Comparison of ENCODE assay signal across 20 cellular contexts in the genomic region with DNA sequence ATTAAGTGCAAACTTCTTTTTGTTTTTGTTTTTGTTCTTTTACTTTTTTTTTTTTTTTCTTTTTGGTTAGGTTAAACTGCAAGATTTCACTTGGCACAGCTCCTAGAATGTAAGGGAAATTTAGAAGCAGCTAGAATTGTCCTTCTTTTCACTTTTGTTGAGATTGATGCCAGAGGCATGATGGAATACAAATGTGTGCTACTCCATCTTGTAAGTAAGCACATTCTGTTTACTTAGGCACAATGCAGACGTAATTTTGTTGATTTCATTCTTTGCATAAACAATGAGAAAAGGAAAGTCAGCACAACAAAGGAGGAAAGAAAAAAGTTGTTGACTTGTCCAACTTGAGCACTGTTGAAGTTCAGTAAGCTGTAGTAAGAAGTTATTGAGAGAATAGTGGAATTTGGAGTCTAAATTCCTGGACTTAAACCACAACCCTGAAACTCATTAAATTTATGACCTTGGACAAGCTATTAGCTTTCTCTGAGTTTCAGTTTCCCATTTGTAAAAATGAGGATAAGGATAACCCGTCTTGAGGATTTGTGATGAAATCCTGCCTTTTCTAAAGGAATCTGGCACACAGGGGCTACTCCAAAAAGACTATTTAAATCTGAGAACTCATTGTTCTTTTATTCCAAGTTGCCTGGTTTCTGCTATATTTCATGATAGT. TPM values are rescaled to one million over a fixed set of nuclear protein-coding genes. Genes with fewer than 3 reads are reported as not detected.
"Had no signal": no experiment of that assay in that cellular context is flagged by ENCODE, and none has a peak within 500 bp of the region (broad histone marks: within the 10 kb centered on the region; RNA-seq: fewer than 3 reads in every experiment).

No MANE protein-coding gene starts in this region.

- H3K4me1 ChIP-seq: prostate gland, sigmoid colon had no signal

- H3K9me3 Mint-ChIP-seq: activated CD4-positive, alpha-beta memory T cell treated with anti-CD3 and anti-CD28 coated beads for 36 hours had no signal

- H3K4me1 Mint-ChIP-seq: activated CD4-positive, alpha-beta T cell treated with anti-CD3 and anti-CD28 coated beads for 36 hours; activated CD8-positive, alpha-beta memory T cell treated with anti-CD3 and anti-CD28 coated beads, Interleukin-2, amount 10 ng/mL, durations not matched to agents 7 days and 5 days; activated naive CD4-positive, alpha-beta T cell treated with anti-CD3 and anti-CD28 coated beads, Interleukin-2, amount 10 ng/mL, durations not matched to agents 7 days and 5 days; T-helper 17 cell had no signal

- H3K36me3 ChIP-seq: prostate gland, sigmoid colon, WERI-Rb-1 had no signal

- H3K9me3 ChIP-seq: prostate gland, sigmoid colon had no signal

- FAIRE-seq: astrocyte, bronchial epithelial cell, urothelium cell line had no signal

- H3K4me3 Mint-ChIP-seq: activated CD4-positive, alpha-beta memory T cell treated with anti-CD3 and anti-CD28 coated beads for 36 hours; activated CD4-positive, alpha-beta T cell treated with anti-CD3 and anti-CD28 coated beads for 36 hours; activated CD8-positive, alpha-beta memory T cell treated with anti-CD3 and anti-CD28 coated beads, Interleukin-2, amount 10 ng/mL, durations not matched to agents 7 days and 5 days; activated naive CD4-positive, alpha-beta T cell treated with anti-CD3 and anti-CD28 coated beads, Interleukin-2, amount 10 ng/mL, durations not matched to agents 7 days and 5 days; T-helper 17 cell had no signal

- DNase-seq: activated CD4-positive, alpha-beta memory T cell treated with anti-CD3 and anti-CD28 coated beads for 36 hours; activated CD4-positive, alpha-beta T cell treated with anti-CD3 and anti-CD28 coated beads for 36 hours; activated CD8-positive, alpha-beta memory T cell treated with anti-CD3 and anti-CD28 coated beads, Interleukin-2, amount 10 ng/mL, durations not matched to agents 7 days and 5 days; activated naive CD4-positive, alpha-beta T cell treated with anti-CD3 and anti-CD28 coated beads, Interleukin-2, amount 10 ng/mL, durations not matched to agents 7 days and 5 days; activated T-cell treated with anti-CD3 and anti-CD28 coated beads, Interleukin-2, amount 50 U/mL, for 1 hour; dermis blood vessel endothelial cell; erythroblast; hypothalamus; kidney; left ventricle myocardium superior; mesendoderm; sigmoid colon; stimulated activated CD4-positive, alpha-beta T cell treated with anti-CD3 and anti-CD28 coated beads, Interleukin-12 subunit alpha, Interleukin-12 subunit beta, amount 100 ng/mL, for 4 hours; stimulated activated CD4-positive, alpha-beta T cell treated with anti-CD3 and anti-CD28 coated beads, Interleukin-2, amount 100 ng/mL, for 24 hours; T-helper 17 cell; WERI-Rb-1 had no signal

- H3K4me3 ChIP-seq: prostate gland, sigmoid colon had no signal

- H3K27me3 Mint-ChIP-seq: activated CD4-positive, alpha-beta memory T cell treated with anti-CD3 and anti-CD28 coated beads for 36 hours; activated CD4-positive, alpha-beta T cell treated with anti-CD3 and anti-CD28 coated beads for 36 hours; activated CD8-positive, alpha-beta memory T cell treated with anti-CD3 and anti-CD28 coated beads, Interleukin-2, amount 10 ng/mL, durations not matched to agents 7 days and 5 days; activated naive CD4-positive, alpha-beta T cell treated with anti-CD3 and anti-CD28 coated beads, Interleukin-2, amount 10 ng/mL, durations not matched to agents 7 days and 5 days; T-helper 17 cell had no signal

- H3K27me3 ChIP-seq: sigmoid colon had no signal

- H3K27ac Mint-ChIP-seq: activated CD4-positive, alpha-beta memory T cell treated with anti-CD3 and anti-CD28 coated beads for 36 hours; activated CD4-positive, alpha-beta T cell treated with anti-CD3 and anti-CD28 coated beads for 36 hours; activated CD8-positive, alpha-beta memory T cell treated with anti-CD3 and anti-CD28 coated beads, Interleukin-2, amount 10 ng/mL, durations not matched to agents 7 days and 5 days; activated naive CD4-positive, alpha-beta T cell treated with anti-CD3 and anti-CD28 coated beads, Interleukin-2, amount 10 ng/mL, durations not matched to agents 7 days and 5 days; T-helper 17 cell had no signal

- ATAC-seq: activated CD4-positive, alpha-beta T cell treated with anti-CD3 and anti-CD28 coated beads for 36 hours; activated CD8-positive, alpha-beta memory T cell treated with anti-CD3 and anti-CD28 coated beads, Interleukin-2, amount 10 ng/mL, durations not matched to agents 7 days and 5 days; left ventricle myocardium superior; T-helper 17 cell had no signal

- H3K36me3 Mint-ChIP-seq: activated CD4-positive, alpha-beta memory T cell treated with anti-CD3 and anti-CD28 coated beads for 36 hours; activated CD8-positive, alpha-beta memory T cell treated with anti-CD3 and anti-CD28 coated beads, Interleukin-2, amount 10 ng/mL, durations not matched to agents 7 days and 5 days; activated naive CD4-positive, alpha-beta T cell treated with anti-CD3 and anti-CD28 coated beads, Interleukin-2, amount 10 ng/mL, durations not matched to agents 7 days and 5 days had no signal

- H3K27ac ChIP-seq: prostate gland, sigmoid colon, WERI-Rb-1 had no signal

RNA-seq across cellular contexts. Expression of gene CNTN1, which starts 19.5 kb away (rescaled TPM):
- total RNA-seq: activated CD4-positive, alpha-beta memory T cell treated with anti-CD3 and anti-CD28 coated beads for 36 hours; activated CD4-positive, alpha-beta T cell treated with anti-CD3 and anti-CD28 coated beads for 36 hours; activated CD8-positive, alpha-beta memory T cell treated with anti-CD3 and anti-CD28 coated beads, Interleukin-2, amount 10 ng/mL, durations not matched to agents 7 days and 5 days; T-helper 17 cell had no signal
